ENCODE assay signal across 2 cellular contexts in genomic region chr5:149528661-149529060, GRCh38.
TF ChIP-seq lines count a peak whose summit lies in the region.

No MANE protein-coding gene starts in this region.

TF ChIP-seq in GM23338, 12 proteins besides CTCF, POLR2A, EP300 and RAD21:
- TF ChIP-seq ZNF462 (CRISPR knock-in tag; IDR thresholded peaks at IDR 0.05) (no peak), JUNB (IDR thresholded peaks at IDR 0.05; ENCODE audit: unreplicated experiment) (no peak), CREB1 (CRISPR knock-in tag; IDR thresholded peaks at IDR 0.05; ENCODE audit: low read depth) (no peak), ZNF114 (CRISPR knock-in tag; IDR thresholded peaks at IDR 0.05) (no peak), EZH2 (IDR thresholded peaks at IDR 0.05; ENCODE audit: low read depth, unreplicated experiment) (no peak), ETS1 (IDR thresholded peaks at IDR 0.05) (no peak), STAT1 (IDR thresholded peaks at IDR 0.05; ENCODE audit: unreplicated experiment) (no peak), REST (IDR thresholded peaks at IDR 0.05; ENCODE audit: unreplicated experiment) (no peak), EZH2phosphoT487 (IDR thresholded peaks at IDR 0.05; ENCODE audit: unreplicated experiment) (no peak), NANOG (IDR thresholded peaks at IDR 0.05; ENCODE audit: borderline replicate concordance) (no peak), POLR2AphosphoS5 (IDR thresholded peaks at IDR 0.05; ENCODE audit: low read depth) (no peak), ZNF331 (CRISPR knock-in tag; IDR thresholded peaks at IDR 0.05; ENCODE audit: low read depth) (no peak)

TF ChIP-seq in K562, 482 proteins besides CTCF, POLR2A, EP300 and RAD21:
- TF ChIP-seq ELK1 (CRISPR knock-in tag; IDR thresholded peaks at IDR 0.05): no peak
- no peak for TF ChIP-seq ZNF174 (CRISPR knock-in tag; IDR thresholded peaks at IDR 0.05)
- TF ChIP-seq NFIC (IDR thresholded peaks at IDR 0.05): no peak
- no peak for TF ChIP-seq SMAD4 (CRISPR knock-in tag; conservative IDR thresholded peaks at IDR 0.05)
- TF ChIP-seq ILK (tag; IDR thresholded peaks at IDR 0.05; ENCODE audit: borderline replicate concordance, low read depth): no peak
- no peak for TF ChIP-seq HINFP (tag; conservative IDR thresholded peaks at IDR 0.05; ENCODE audit: low read depth)
- TF ChIP-seq CREB3 (tag; conservative IDR thresholded peaks at IDR 0.05; ENCODE audit: low read depth): no peak
- no peak for TF ChIP-seq KLF13 (tag; IDR thresholded peaks at IDR 0.05; ENCODE audit: borderline replicate concordance, low read depth)
- TF ChIP-seq ZBTB1 (CRISPR knock-in tag; IDR thresholded peaks at IDR 0.05; ENCODE audit: borderline replicate concordance, low read depth): no peak
TF ChIP-seq in K562: peak in this region for 0.
